ENCODE assay signal across 12 cellular contexts in genomic region chr2:230054079-230054478, GRCh38. TPM values are rescaled to one million over a fixed set of nuclear protein-coding genes. Genes with fewer than 3 reads are reported as not detected.
DNase-seq lines count a peak whose midpoint lies in the region; ATAC-seq and TF ChIP-seq lines count a peak whose summit lies in the region.
"Had no signal": no experiment of that assay in that cellular context is flagged by ENCODE, and none has a peak within 500 bp of the region (broad histone marks: within the 10 kb centered on the region; RNA-seq: fewer than 3 reads in every experiment).

No MANE protein-coding gene starts in this region.

- H3K4me1 Mint-ChIP-seq in activated T-cell treated with anti-CD3 and anti-CD28 coated beads, Interleukin-2, amount 50 U/mL, for 4 hours (ENCODE audit: low read depth) = peaks cover 12% of the 10 kb centered on the region
- H3K4me1 Mint-ChIP-seq in stimulated activated naive B cell treated with anti-CD40 and anti-IgM and Interleukin-4, amounts not matched to agents 10 μg/mL and 1 μg/mL and 100 μg/mL, for 72 hours = peaks cover 10 to 23% of the 10 kb centered on the region in 2 donors
- H3K4me1 Mint-ChIP-seq in mesothelial cell of epicardium = no peaks in the 10 kb centered on the region

- no peak for TF ChIP-seq CTCF in epithelial cell of esophagus (IDR thresholded peaks at IDR 0.05; ENCODE audit: insufficient read depth, low read depth, low read length, missing control alignments)
- no peak for TF ChIP-seq CTCF in mesothelial cell of epicardium (IDR thresholded peaks at IDR 0.05; ENCODE audit: unreplicated experiment)

- no peaks in the 10 kb centered on the region for H3K36me3 Mint-ChIP-seq in activated T-cell treated with anti-CD3 and anti-CD28 coated beads, Interleukin-2, amount 50 U/mL, for 4 hours (ENCODE audit: insufficient read depth)
- peaks cover 0 to 3% of the 10 kb centered on the region in 2 donors for H3K36me3 Mint-ChIP-seq in stimulated activated naive B cell treated with anti-CD40 and anti-IgM and Interleukin-4, amounts not matched to agents 10 μg/mL and 1 μg/mL and 100 μg/mL, for 72 hours
- H3K36me3 Mint-ChIP-seq in mesothelial cell of epicardium = peaks cover 2% of the 10 kb centered on the region

- H3K27me3 Mint-ChIP-seq in activated T-cell treated with anti-CD3 and anti-CD28 coated beads, Interleukin-2, amount 50 U/mL, for 4 hours (ENCODE audit: low read depth) = no peaks in the 10 kb centered on the region
- no peaks in the 10 kb centered on the region for H3K27me3 Mint-ChIP-seq in stimulated activated naive B cell treated with anti-CD40 and anti-IgM and Interleukin-4, amounts not matched to agents 10 μg/mL and 1 μg/mL and 100 μg/mL, for 72 hours
- no peaks in the 10 kb centered on the region for H3K27me3 Mint-ChIP-seq in mesothelial cell of epicardium (ENCODE audit: low read depth)

- no peaks in the 10 kb centered on the region for H3K9me3 Mint-ChIP-seq in activated T-cell treated with anti-CD3 and anti-CD28 coated beads, Interleukin-2, amount 50 U/mL, for 4 hours
- H3K9me3 Mint-ChIP-seq in stimulated activated naive B cell treated with anti-CD40 and anti-IgM and Interleukin-4, amounts not matched to agents 10 μg/mL and 1 μg/mL and 100 μg/mL, for 72 hours = no peaks in the 10 kb centered on the region
- H3K9me3 Mint-ChIP-seq in mesothelial cell of epicardium = no peaks in the 10 kb centered on the region

- H3K27ac Mint-ChIP-seq in stimulated activated naive B cell treated with anti-CD40 and anti-IgM and Interleukin-4, amounts not matched to agents 10 μg/mL and 1 μg/mL and 100 μg/mL, for 72 hours = no peak overlapping the region
- H3K27ac Mint-ChIP-seq in mesothelial cell of epicardium = no peak overlapping the region

- no peak for DNase-seq in activated T-cell treated with anti-CD3 and anti-CD28 coated beads, Interleukin-2, amount 50 U/mL, for 4 hours
- DNase-seq in activated T-cell treated with anti-CD3 and anti-CD28 coated beads for 4 hours (no peak), NCI-H226 (peak; percentile 92), epithelial cell of esophagus (ENCODE audit: low read depth) (peak; percentile 85), mesothelial cell of epicardium (ENCODE audit: low spot score in 2 of 2, unreplicated experiment in 2 of 2) (no peak), D341Med (ENCODE audit: low spot score) (no peak)
- DNase-seq in stimulated activated naive B cell treated with anti-CD40 and anti-IgM and Interleukin-4, amounts not matched to agents 10 μg/mL and 1 μg/mL and 100 μg/mL, for 72 hours = no peak
- no peak for DNase-seq in activated effector memory CD4-positive, alpha-beta T cell treated with Interleukin-2 at 50 U/mL for 16 hours
- DNase-seq: activated T-cell treated with anti-CD3 and anti-CD28 coated beads, Interleukin-2, amount 50 U/mL, for 48 hours; left colon; upper lobe of right lung had no signal

- ATAC-seq in activated T-cell treated with anti-CD3 and anti-CD28 coated beads, Interleukin-2, amount 50 U/mL, for 4 hours = peak; percentile 87 to 88
- peak; percentile 60 to 74 for ATAC-seq in stimulated activated naive B cell treated with anti-CD40 and anti-IgM and Interleukin-4, amounts not matched to agents 10 μg/mL and 1 μg/mL and 100 μg/mL, for 72 hours (replicated peaks)
- ATAC-seq: left colon, upper lobe of right lung had no signal

- H3K4me3 ChIP-seq in epithelial cell of esophagus (ENCODE audit: low read length) = no peak overlapping the region
- H3K4me3 ChIP-seq: BLaER1, upper lobe of right lung had no signal

- H3K4me3 Mint-ChIP-seq in activated T-cell treated with anti-CD3 and anti-CD28 coated beads, Interleukin-2, amount 50 U/mL, for 4 hours = no peak overlapping the region
- H3K4me3 Mint-ChIP-seq in stimulated activated naive B cell treated with anti-CD40 and anti-IgM and Interleukin-4, amounts not matched to agents 10 μg/mL and 1 μg/mL and 100 μg/mL, for 72 hours = no peak overlapping the region
- H3K4me3 Mint-ChIP-seq in mesothelial cell of epicardium = no peak overlapping the region

RNA-seq across cellular contexts. Expression of gene SLC16A14, which starts 14.6 kb away (rescaled TPM):
- under 1 TPM; 0.43 to 0.74 (median 0.43) TPM for total RNA-seq in activated T-cell treated with anti-CD3 and anti-CD28 coated beads, Interleukin-2, amount 50 U/mL, for 4 hours
- 9.5 to 10.1 TPM (median 9.7 TPM) in 3 replicates for total RNA-seq in mesothelial cell of epicardium

Comparison
In these comparisons a context has a peak if more than half of its experiments do, and no peak if none do; other contexts are left out.
1. DNase-seq: peak in NCI-H226 (single experiment) and epithelial cell of esophagus (single experiment); none in activated T-cell treated with anti-CD3 and anti-CD28 coated beads, Interleukin-2, amount 50 U/mL, for 4 hours (single experiment), activated T-cell treated with anti-CD3 and anti-CD28 coated beads for 4 hours (single experiment), stimulated activated naive B cell treated with anti-CD40 and anti-IgM and Interleukin-4, amounts not matched to agents 10 μg/mL and 1 μg/mL and 100 μg/mL, for 72 hours (single experiment), activated effector memory CD4-positive, alpha-beta T cell treated with Interleukin-2 at 50 U/mL for 16 hours (single experiment), mesothelial cell of epicardium (0 of 2) and D341Med (single experiment).